8 cellular contexts compared by ENCODE assay signal in the genomic region with DNA sequence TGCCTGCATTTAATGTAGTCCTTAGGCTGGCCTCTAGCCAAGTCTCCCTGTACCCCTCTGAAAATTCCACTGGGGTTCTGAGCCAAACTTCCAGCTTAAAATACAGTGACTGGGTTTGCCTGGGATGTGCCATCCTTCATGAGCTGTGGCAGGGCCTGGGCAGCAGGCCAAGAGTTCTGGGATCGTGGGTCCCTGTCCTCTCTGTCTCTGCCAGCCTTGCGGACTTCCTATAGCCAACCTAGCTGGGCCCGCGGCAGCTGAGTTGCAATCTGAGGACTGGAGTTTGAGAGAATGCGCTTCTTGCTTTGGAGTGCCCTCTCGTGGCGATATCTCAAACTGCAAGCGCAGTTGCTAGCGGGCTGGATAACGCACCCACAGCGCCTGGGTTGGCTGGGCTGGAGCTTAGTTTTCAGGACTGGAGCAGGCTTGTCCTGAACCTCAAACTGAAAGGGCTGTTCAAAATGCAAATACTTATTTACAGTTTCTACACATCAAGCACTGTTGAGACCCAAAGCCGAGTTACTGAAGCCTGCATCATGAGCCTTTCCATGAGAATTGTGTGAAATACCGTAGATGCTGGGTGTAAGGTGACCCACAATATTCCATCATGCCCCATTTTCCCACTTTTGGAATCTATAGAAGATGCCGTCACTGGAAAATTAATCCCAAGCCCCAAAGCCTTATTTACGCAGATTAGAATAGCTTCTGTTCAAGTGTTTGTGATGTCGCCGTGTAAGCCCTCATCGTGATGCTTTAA. TPM values are rescaled to one million over a fixed set of nuclear protein-coding genes. Genes with fewer than 3 reads are reported as not detected.
DNase-seq lines count a peak whose midpoint lies in the region; FAIRE-seq and TF ChIP-seq lines count a peak whose summit lies in the region.

No MANE protein-coding gene starts in this region.

- peak; percentile 98 for TF ChIP-seq CTCF in GM20000 (IDR thresholded peaks at IDR 0.05; ENCODE audit: extremely low read depth, missing control alignments)
- peak; percentile 99 for TF ChIP-seq CTCF in fibroblast of pulmonary artery (IDR thresholded peaks at IDR 0.05; ENCODE audit: low read length, missing control alignments)
- TF ChIP-seq CTCF in neutrophil (IDR thresholded peaks at IDR 0.05): peak; percentile 95

- in situ Hi-C loops in Caki2 (cut with HindIII; ENCODE audit: low pct_unique_long_range_greater_than_20kb, low sequenced_read_pairs): no loop called here
- in situ Hi-C loops in KBM-7 (cut with MboI; ENCODE audit: low pct_unique_long_range_greater_than_20kb, low sequenced_read_pairs): no loop called here

- H3K27ac ChIP-seq in neutrophil: no peak overlapping the region
- H3K27ac ChIP-seq in substantia nigra (ENCODE audit: low read depth, low read length, poor library complexity, severe bottlenecking): no peak overlapping the region

- FAIRE-seq in RCC 7860 (lab: Jason Lieb, UNC): no peak

- H3K4me1 ChIP-seq in neutrophil (ENCODE audit: control insufficient read depth in 1 of 2, insufficient read depth in 1 of 2, low read depth in 1 of 2, low read length in 1 of 2): no peaks in the 10 kb centered on the region

- no peak overlapping the region for H3K4me3 ChIP-seq in fibroblast of pulmonary artery (replicated peaks; ENCODE audit: low read depth, low read length)
- no peak overlapping the region for H3K4me3 ChIP-seq in neutrophil (ENCODE audit: low read depth in 1 of 2, low read length in 1 of 2)

- no peaks in the 10 kb centered on the region for H3K9me3 ChIP-seq in neutrophil

- H3K27me3 ChIP-seq in neutrophil: peaks cover 29% of the 10 kb centered on the region

- no peaks in the 10 kb centered on the region for H3K36me3 ChIP-seq in neutrophil

- peak; percentile 56 for DNase-seq in Caki2 (ENCODE audit: low read depth)
- peak; percentile 73 for DNase-seq in GM20000 (ENCODE audit: low spot score)
- peak; percentile 87 for DNase-seq in KBM-7
- DNase-seq in RCC 7860 (ENCODE audit: low spot score): peak; percentile 45
- DNase-seq in activated T-cell treated with anti-CD3 and anti-CD28 coated beads, Interleukin-2, amount 50 U/mL, for 48 hours: peak; percentile 91 to 92
- peak; percentile 88 for DNase-seq in fibroblast of pulmonary artery (ENCODE audit: low read depth)
- DNase-seq in substantia nigra (lab: John Stamatoyannopoulos, UW): peak; percentile 23 to 95 (median 77)

RNA-seq across cellular contexts. Expression of gene IFI27L2, which starts 7.3 kb away (rescaled TPM):
- 115 and 144 TPM in 2 replicates for total RNA-seq in Caki2 (2014; rRNA removed; shearing (Covaris generic); ENCODE audit: low replicate concordance)

RNA-seq across cellular contexts. Expression of gene IFI27, which starts 26.2 kb away (rescaled TPM):
- total RNA-seq in Caki2 (2014; rRNA removed; shearing (Covaris generic); ENCODE audit: low replicate concordance): 287 and 560 TPM in 2 replicates

RNA-seq across cellular contexts. Expression of gene PPP4R4, which starts 37.4 kb away (rescaled TPM):
- total RNA-seq in Caki2 (2014; rRNA removed; shearing (Covaris generic); ENCODE audit: low replicate concordance): not detected in 2 replicates

RNA-seq across cellular contexts. Expression of gene IFI27L1, which starts 55.6 kb away (rescaled TPM):
- total RNA-seq in Caki2 (2014; rRNA removed; shearing (Covaris generic); ENCODE audit: low replicate concordance): 6.6 and 21.8 TPM in 2 replicates

RNA-seq across cellular contexts. Expression of gene DDX24, which starts 55.8 kb away (rescaled TPM):
- 89.6 and 108 TPM in 2 replicates for total RNA-seq in Caki2 (2014; rRNA removed; shearing (Covaris generic); ENCODE audit: low replicate concordance)
